In the genomic region with DNA sequence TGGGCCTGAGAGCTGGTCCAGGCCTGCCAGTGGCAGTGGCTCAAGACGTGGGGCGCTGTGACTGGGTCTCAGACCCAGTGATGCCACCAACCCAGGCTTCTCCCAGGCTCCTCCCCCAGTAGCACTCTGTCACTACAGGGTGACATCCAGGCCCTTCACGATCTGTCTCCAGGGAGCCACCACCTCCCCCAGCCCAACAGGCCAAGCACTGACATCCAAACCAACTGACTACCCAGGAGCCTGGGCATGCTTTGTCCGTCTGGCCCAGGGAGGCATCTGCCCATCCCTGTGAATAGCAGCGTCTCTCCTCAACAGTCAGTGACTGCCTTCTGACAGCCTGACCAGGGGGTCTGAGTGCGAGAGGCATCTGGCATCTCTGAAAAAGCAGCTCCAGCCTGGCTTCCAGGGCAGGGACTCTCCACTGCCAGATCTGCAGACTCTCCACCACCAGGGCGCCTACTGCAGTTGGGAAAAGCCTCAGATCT, we compare ENCODE assay signal across 9 cellular contexts. TPM values are rescaled to one million over a fixed set of nuclear protein-coding genes. Genes with fewer than 3 reads are reported as not detected.
DNase-seq lines count a peak whose midpoint lies in the region; ATAC-seq and TF ChIP-seq lines count a peak whose summit lies in the region.
"Had no signal": no experiment of that assay in that cellular context is flagged by ENCODE, and none has a peak within 500 bp of the region (broad histone marks: within the 10 kb centered on the region; RNA-seq: fewer than 3 reads in every experiment).

No MANE protein-coding gene starts in this region.

- DNase-seq in GM23248 (peak; percentile 21), SJCRH30 (no peak), globus pallidus (ENCODE audit: low spot score) (peak; percentile 84), progenitor cell of endocrine pancreas (ENCODE audit: low spot score, unreplicated experiment) (no peak), T1000 (lab: John Stamatoyannopoulos, UW) (no peak)
- DNase-seq in effector CD8-positive, alpha-beta T cell (lab: John Stamatoyannopoulos, UW) = no peak

- H3K9ac ChIP-seq in GM23248 = peak overlapping the region; percentile 94; the same call in 1 of the 2 replicates

- no peaks in the 10 kb centered on the region for H3K36me3 Mint-ChIP-seq in progenitor cell of endocrine pancreas (ENCODE audit: insufficient read depth)

- no peak for ATAC-seq in GM21381 (IDR thresholded peaks at IDR 0.05; ENCODE audit: unreplicated experiment)
- no peak for ATAC-seq in HG03139 (IDR thresholded peaks at IDR 0.05; ENCODE audit: unreplicated experiment)

- peaks cover 10% of the 10 kb centered on the region for H3K4me1 ChIP-seq in GM23248 (ENCODE audit: insufficient read depth)
- H3K4me1 ChIP-seq in SJCRH30 = peaks cover 33% of the 10 kb centered on the region

- H3K4me3 ChIP-seq in GM23248 (no peak overlapping the region), SJCRH30 (no peak overlapping the region)

- H3K4me3 Mint-ChIP-seq in progenitor cell of endocrine pancreas (ENCODE audit: low read depth) = no peak overlapping the region

- no peak overlapping the region for H3K4me2 ChIP-seq in GM23248 (ENCODE audit: unreplicated experiment)

- H2AFZ ChIP-seq in GM23248 = no peak overlapping the region

- no peaks in the 10 kb centered on the region for H3K9me3 Mint-ChIP-seq in progenitor cell of endocrine pancreas (ENCODE audit: low read depth)

- peak overlapping the region; percentile 97 for H3K27ac Mint-ChIP-seq in progenitor cell of endocrine pancreas

- H3K27ac ChIP-seq in GM23248 (no peak overlapping the region), SJCRH30 (peak overlapping the region; percentile 95)

- no peaks in the 10 kb centered on the region for H3K27me3 ChIP-seq in GM23248 (replicated peaks; ENCODE audit: insufficient read depth)
- no peaks in the 10 kb centered on the region for H3K27me3 ChIP-seq in SJCRH30

- H3K9me3 ChIP-seq in GM23248 (ENCODE audit: low read depth) (no peaks in the 10 kb centered on the region), SJCRH30 (replicated peaks) (no peaks in the 10 kb centered on the region)

- H3F3A ChIP-seq in GM23248 (ENCODE audit: insufficient read depth) = no peaks in the 10 kb centered on the region

- H3K27me3 Mint-ChIP-seq in progenitor cell of endocrine pancreas = no peaks in the 10 kb centered on the region

- 83 to 84% methylated on average over 7 of the region's 7 CpGs for WGBS in GM23248 (ENCODE audit: low coverage in 1 of 2, low lambda C conversion rate in 2 of 2, missing lambda C conversion rate in 2 of 2), 2 experiments

- H3K79me2 ChIP-seq in GM23248 (ENCODE audit: insufficient read depth) = no peaks in the 10 kb centered on the region

- H3K36me3 ChIP-seq in GM23248 (ENCODE audit: low read depth) (no peaks in the 10 kb centered on the region), SJCRH30 (no peaks in the 10 kb centered on the region)

- H3K4me1 Mint-ChIP-seq in progenitor cell of endocrine pancreas (ENCODE audit: low read depth) = peaks cover 27% of the 10 kb centered on the region

- TF ChIP-seq CTCF in progenitor cell of endocrine pancreas (IDR thresholded peaks at IDR 0.05; ENCODE audit: unreplicated experiment) = no peak

- H4K20me1 ChIP-seq in GM23248 (ENCODE audit: insufficient read depth) = no peaks in the 10 kb centered on the region

- in situ Hi-C loops in GM23248 (cut with MboI) = no loop called here

- no peaks in the 10 kb centered on the region for H3K9me2 ChIP-seq in GM23248 (ENCODE audit: insufficient read depth)

RNA-seq across cellular contexts. Expression of a gene that starts 13.0 kb away (rescaled TPM):
- total RNA-seq in GM23248 (2014; rRNA removed; shearing (Covaris generic)) = not detected in 2 replicates
- polyA plus RNA-seq in GM23248 (2016; fragmentation: Nextera tagmentation; extraction: Ambion mirVana) = not detected in 2 replicates
- not detected in 2 replicates for total RNA-seq in SJCRH30 (2014; rRNA removed; shearing (Covaris generic))
- total RNA-seq in progenitor cell of endocrine pancreas = not detected in 2 replicates
- total RNA-seq: esophagus mucosa had no signal

Comparison
In these comparisons a context has a peak if more than half of its experiments do, and no peak if none do; other contexts are left out.
1. DNase-seq: peak in GM23248 (single experiment) and globus pallidus (single experiment); none in SJCRH30 (0 of 2), progenitor cell of endocrine pancreas (single experiment), effector CD8-positive, alpha-beta T cell (single experiment) and T1000 (single experiment).